Comparison of ENCODE assay signal across 11 cellular contexts in genomic region chr19:1177322-1178114, GRCh38. TPM values are rescaled to one million over a fixed set of nuclear protein-coding genes. Genes with fewer than 3 reads are reported as not detected.
A peak's percentile ranks its signal among the peaks of the same experiment; 100 is the strongest.
DNase-seq lines count a peak whose midpoint lies in the region; ATAC-seq and TF ChIP-seq lines count a peak whose summit lies in the region.
"Had no signal": no experiment of that assay in that cellular context is flagged by ENCODE, and none has a peak within 500 bp of the region (broad histone marks: within the 10 kb centered on the region; RNA-seq: fewer than 3 reads in every experiment).

No MANE protein-coding gene starts in this region.

- H3K4me3 ChIP-seq in HFF-Myc (replicated peaks; ENCODE audit: low read depth, low read length) (peak overlapping the region; percentile 21; the same call in 1 of the 2 replicates), fibroblast of villous mesenchyme (ENCODE audit: low read depth, low read length) (peak overlapping the region; percentile 9), thymus (ENCODE audit: low read length) (no peak overlapping the region)
- H3K4me3 ChIP-seq: adrenal gland had no signal

- CTCF ChIA-PET in activated naive CD4-positive, alpha-beta T cell treated with anti-CD3 and anti-CD28 coated beads for 36 hours (lab: Charles Lee) = interaction anchor here (1.2 kb wide), 1 partner anchor 17 kb away, joined by 4 read pairs; no protein-coding TSS in a partner anchor

- no peaks in the 10 kb centered on the region for H3K36me3 Mint-ChIP-seq in activated naive CD4-positive, alpha-beta T cell treated with anti-CD3 and anti-CD28 coated beads for 36 hours (ENCODE audit: low read depth)

- no peaks in the 10 kb centered on the region for H3K9me3 ChIP-seq in thymus (ENCODE audit: control insufficient read depth)
- H3K9me3 ChIP-seq: adrenal gland had no signal

- WGBS in thymus = 81% methylated on average over 25 of the region's 25 CpGs

- H3K4me1 ChIP-seq in thymus (ENCODE audit: control insufficient read depth, insufficient read depth, low read length) = peaks cover 6% of the 10 kb centered on the region

- peaks cover 2% of the 10 kb centered on the region for H3K27me3 ChIP-seq in thymus (ENCODE audit: control insufficient read depth, insufficient read depth)
- H3K27me3 ChIP-seq: adrenal gland had no signal

- H3K27ac Mint-ChIP-seq in activated naive CD4-positive, alpha-beta T cell treated with anti-CD3 and anti-CD28 coated beads for 36 hours = no peak overlapping the region

- intact Hi-C loops in activated naive CD4-positive, alpha-beta T cell treated with anti-CD3 and anti-CD28 coated beads for 36 hours (cut with micrococcal nuclease) = no loop called here

- no peak overlapping the region for H3K4me3 Mint-ChIP-seq in activated naive CD4-positive, alpha-beta T cell treated with anti-CD3 and anti-CD28 coated beads for 36 hours
- H3K4me3 Mint-ChIP-seq: neural crest cell had no signal

- H3K36me3 ChIP-seq in thymus (ENCODE audit: control insufficient read depth, insufficient read depth) = no peaks in the 10 kb centered on the region
- H3K36me3 ChIP-seq: adrenal gland had no signal

- H3K9me3 Mint-ChIP-seq in activated naive CD4-positive, alpha-beta T cell treated with anti-CD3 and anti-CD28 coated beads for 36 hours = no peaks in the 10 kb centered on the region
- H3K9me3 Mint-ChIP-seq: neural crest cell had no signal

- peaks cover 30% of the 10 kb centered on the region for H3K4me1 Mint-ChIP-seq in activated naive CD4-positive, alpha-beta T cell treated with anti-CD3 and anti-CD28 coated beads for 36 hours (ENCODE audit: low read depth)

- H3K27ac ChIP-seq in thymus (ENCODE audit: low read depth) = peak overlapping the region; percentile 32

- H3K27me3 Mint-ChIP-seq in activated naive CD4-positive, alpha-beta T cell treated with anti-CD3 and anti-CD28 coated beads for 36 hours (ENCODE audit: low read depth) = no peaks in the 10 kb centered on the region

- ATAC-seq in GM18907 (IDR thresholded peaks at IDR 0.05; ENCODE audit: unreplicated experiment) (no peak), HG03378 (IDR thresholded peaks at IDR 0.05; ENCODE audit: unreplicated experiment) (no peak), GM21825 (IDR thresholded peaks at IDR 0.05; ENCODE audit: unreplicated experiment) (no peak)

- peak; percentile 23 for TF ChIP-seq CTCF in HFF-Myc (IDR thresholded peaks at IDR 0.05; ENCODE audit: low read depth, low read length, missing control alignments)
- TF ChIP-seq CTCF in fibroblast of villous mesenchyme (IDR thresholded peaks at IDR 0.05; ENCODE audit: insufficient read depth, low read depth, low read length) = peak; percentile 46

- peak; percentile 73 for DNase-seq in HFF-Myc (ENCODE audit: extremely low read depth, low read depth)
- peak; percentile 37 for DNase-seq in SKM-1 (lab: John Stamatoyannopoulos, UW; ENCODE audit: unreplicated experiment)
- peak; percentile 89 for DNase-seq in fibroblast of villous mesenchyme (ENCODE audit: low read depth)
- DNase-seq in activated naive CD4-positive, alpha-beta T cell treated with anti-CD3 and anti-CD28 coated beads for 36 hours = no peak
- DNase-seq: NCI-H748 treated with DMSO at 0.1 percent for 48 hours had no signal

RNA-seq across cellular contexts. Expression of gene SBNO2, which starts 3.5 kb away (rescaled TPM):
- 69.5 and 69.9 TPM in 2 replicates for total RNA-seq in fibroblast of villous mesenchyme
- polyA plus RNA-seq in thymus = 62.4 TPM
- 100 to 1,000 TPM; 112 to 117 TPM for total RNA-seq in activated naive CD4-positive, alpha-beta T cell treated with anti-CD3 and anti-CD28 coated beads for 36 hours

RNA-seq across cellular contexts. Expression of gene STK11, which starts 28.1 kb away (rescaled TPM):
- total RNA-seq in fibroblast of villous mesenchyme = 90.8 and 94.1 TPM in 2 replicates
- 60.2 TPM for polyA plus RNA-seq in thymus
- total RNA-seq in activated naive CD4-positive, alpha-beta T cell treated with anti-CD3 and anti-CD28 coated beads for 36 hours = 10 to 100 TPM; 65.1 to 66.1 TPM
